ENCODE assay signal across 8 cellular contexts in the genomic region with DNA sequence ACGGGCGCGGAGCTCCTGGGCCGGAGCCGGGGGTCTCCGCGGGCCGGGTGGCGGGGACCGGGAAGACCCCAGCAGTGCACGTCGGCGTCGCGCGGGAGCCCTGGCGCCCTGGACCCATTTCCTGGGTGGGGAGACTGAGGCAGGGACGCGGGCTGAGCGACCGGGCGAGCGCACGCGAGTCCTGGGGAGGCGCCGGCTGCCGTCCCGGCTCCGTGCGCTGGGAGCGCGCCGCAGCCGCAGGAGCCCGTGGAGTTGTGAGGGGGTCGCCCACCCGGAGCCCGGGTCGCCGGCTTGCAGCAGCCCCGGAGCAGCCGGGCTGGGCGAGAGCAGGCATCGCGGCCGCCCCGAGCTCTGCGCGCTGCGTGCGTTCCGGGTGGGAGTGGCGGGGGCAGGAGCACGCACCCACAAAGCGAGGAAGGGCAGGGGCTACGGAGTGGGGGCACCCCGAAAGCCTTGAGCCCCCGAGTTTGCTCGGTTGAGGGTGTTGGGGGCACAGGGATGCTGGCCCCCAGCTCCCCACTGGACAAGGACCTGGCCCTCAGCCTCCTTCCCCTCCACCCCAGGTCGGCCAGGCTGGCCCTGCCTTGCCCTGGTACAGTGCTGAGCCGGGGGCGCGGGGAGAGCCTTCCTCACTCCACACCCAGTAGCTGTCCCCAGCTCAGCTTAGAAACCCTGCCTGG. TPM values are rescaled to one million over a fixed set of nuclear protein-coding genes. Genes with fewer than 3 reads are reported as not detected.
DNase-seq lines count a peak whose midpoint lies in the region; ATAC-seq and TF ChIP-seq lines count a peak whose summit lies in the region.

No MANE protein-coding gene starts in this region.

- H3K27me3 Mint-ChIP-seq in activated T-cell treated with anti-CD3 and anti-CD28 coated beads, Interleukin-2, amount 50 U/mL, for 4 hours (ENCODE audit: low read depth) = peaks cover 61% of the 10 kb centered on the region

- H3K9me3 ChIP-seq in right cardiac atrium (ENCODE audit: control insufficient read depth, low read length) (no peaks in the 10 kb centered on the region), thyroid gland (no peaks in the 10 kb centered on the region)

- peak; percentile 6 to 28 for ATAC-seq in activated T-cell treated with anti-CD3 and anti-CD28 coated beads, Interleukin-2, amount 50 U/mL, for 4 hours
- ATAC-seq in right cardiac atrium (peak in 1 of 2 donors; percentile 20), HG03571 (IDR thresholded peaks at IDR 0.05; ENCODE audit: unreplicated experiment) (no peak)

- 1% methylated on average over 64 of the region's 64 CpGs for WGBS in right cardiac atrium
- WGBS in thyroid gland, 2 donors = 0 to 2% methylated on average over 8 to 9 of the region's 64 CpGs

- no peaks in the 10 kb centered on the region for H3K36me3 ChIP-seq in thyroid gland

- H3K27ac ChIP-seq in right cardiac atrium (ENCODE audit: low read length) = no peak overlapping the region
- H3K27ac ChIP-seq in skin epidermis = peak overlapping the region in 11 of 21 experiments; percentile 25 to 77 (median 54)
- no peak overlapping the region for H3K27ac ChIP-seq in thyroid gland

- peaks cover 15% of the 10 kb centered on the region for H3K4me1 Mint-ChIP-seq in activated T-cell treated with anti-CD3 and anti-CD28 coated beads, Interleukin-2, amount 50 U/mL, for 4 hours (ENCODE audit: low read depth)

- peak; percentile 35 for DNase-seq in stimulated activated CD4-positive, alpha-beta T cell treated with anti-CD3 and anti-CD28 coated beads, Interleukin-15, amount 100 ng/mL, for 24 hours
- no peak for DNase-seq in stimulated activated CD4-positive, alpha-beta T cell treated with anti-CD3 and anti-CD28 coated beads, Interleukin-2, amount 100 ng/mL, for 48 hours
- no peak for DNase-seq in activated T-cell treated with anti-CD3 and anti-CD28 coated beads, Interleukin-2, amount 50 U/mL, for 4 hours
- DNase-seq in right cardiac atrium = peak in 2 of 3 donors; percentile 60 to 61
- no peak for DNase-seq in thyroid gland
- no peak for DNase-seq in C1 segment of cervical spinal cord (lab: John Stamatoyannopoulos, UW)

- H3K4me1 ChIP-seq in right cardiac atrium (ENCODE audit: control insufficient read depth, insufficient read depth, low read length) (no peaks in the 10 kb centered on the region), thyroid gland (peaks cover 19 to 35% of the 10 kb centered on the region in 2 donors)

- H3K4me3 Mint-ChIP-seq in activated T-cell treated with anti-CD3 and anti-CD28 coated beads, Interleukin-2, amount 50 U/mL, for 4 hours = peak overlapping the region; percentile 68

- no peaks in the 10 kb centered on the region for H3K36me3 Mint-ChIP-seq in activated T-cell treated with anti-CD3 and anti-CD28 coated beads, Interleukin-2, amount 50 U/mL, for 4 hours (ENCODE audit: insufficient read depth)

- peak overlapping the region; percentile 57 for H3K4me3 ChIP-seq in right cardiac atrium (ENCODE audit: low read length)
- peak overlapping the region; percentile 43 to 58 (median 47) for H3K4me3 ChIP-seq in skin epidermis
- H3K4me3 ChIP-seq in thyroid gland (replicated peaks in 1 of 3) = peak overlapping the region in 1 of 3 donors; percentile 30

- no peak for TF ChIP-seq POLR2A in thyroid gland (IDR thresholded peaks at IDR 0.05)

- intact Hi-C loops in right cardiac atrium (cut with DNase I) (no loop called here), thyroid gland (cut with DNase I) (no loop called here)

- no peak for TF ChIP-seq CTCF in thyroid gland (IDR thresholded peaks at IDR 0.05)

- H3K27me3 ChIP-seq in right cardiac atrium (ENCODE audit: control insufficient read depth, insufficient read depth) (no peaks in the 10 kb centered on the region), thyroid gland (peaks cover 10% of the 10 kb centered on the region)

- no peaks in the 10 kb centered on the region for H3K9me3 Mint-ChIP-seq in activated T-cell treated with anti-CD3 and anti-CD28 coated beads, Interleukin-2, amount 50 U/mL, for 4 hours

RNA-seq across cellular contexts. Expression of gene MMP17, which starts 0.6 kb away (rescaled TPM):
- under 1 TPM; 0.28 to 0.92 (median 0.46) TPM for total RNA-seq in activated T-cell treated with anti-CD3 and anti-CD28 coated beads, Interleukin-2, amount 50 U/mL, for 4 hours
- total RNA-seq in right cardiac atrium (1 to 10 TPM in 3 of 4 donors, under 1 TPM in 1; 0.89 to 1.4 (median 1.2) TPM), thyroid gland (10 to 100 TPM in 1 of 4 donors, 1 to 10 TPM in 2, under 1 TPM in 1; 0.38 to 10.1 (median 4.1) TPM)
- 2.4 TPM for polyA plus RNA-seq in right cardiac atrium

Comparison
In these comparisons a context has a peak if more than half of its experiments do, and no peak if none do; other contexts are left out.
1. DNase-seq: peak in stimulated activated CD4-positive, alpha-beta T cell treated with anti-CD3 and anti-CD28 coated beads, Interleukin-15, amount 100 ng/mL, for 24 hours (single experiment) and right cardiac atrium (2 of 3); none in stimulated activated CD4-positive, alpha-beta T cell treated with anti-CD3 and anti-CD28 coated beads, Interleukin-2, amount 100 ng/mL, for 48 hours (0 of 2), activated T-cell treated with anti-CD3 and anti-CD28 coated beads, Interleukin-2, amount 50 U/mL, for 4 hours (single experiment), thyroid gland (0 of 2) and C1 segment of cervical spinal cord (0 of 14).
2. H3K27ac ChIP-seq: peak in skin epidermis (11 of 21); none in right cardiac atrium (single experiment) and thyroid gland (0 of 3).